ENCODE assay signal across 23 cellular contexts in the genomic region with DNA sequence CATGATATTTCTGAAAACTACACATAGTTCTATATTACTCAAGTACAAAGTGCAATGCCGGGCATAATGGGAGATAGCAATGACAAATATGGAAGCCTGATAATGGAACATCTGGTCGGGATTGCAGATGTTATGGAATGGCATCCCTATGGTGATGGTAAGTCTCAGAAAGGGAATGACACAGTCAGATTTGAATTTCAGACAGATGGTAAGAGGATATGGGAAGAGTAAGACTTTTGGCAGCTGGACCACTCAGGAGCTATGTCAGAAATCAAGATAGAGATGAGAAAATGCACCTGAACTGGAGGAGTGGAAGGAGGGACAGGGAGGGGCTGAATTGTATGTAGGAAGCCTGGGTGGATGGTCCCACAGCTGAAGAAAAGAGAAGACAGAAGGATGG.
"Had no signal": no experiment of that assay in that cellular context is flagged by ENCODE, and none has a peak within 500 bp of the region (broad histone marks: within the 10 kb centered on the region; RNA-seq: fewer than 3 reads in every experiment).

No MANE protein-coding gene starts in this region.

- H3K4me3 ChIP-seq: colonic mucosa, coronary artery, dorsolateral prefrontal cortex, esophagus squamous epithelium, gastrocnemius medialis, gastroesophageal sphincter, heart left ventricle, heart right ventricle had no signal

- DNase-seq: colonic mucosa; cortex of kidney; dermis blood vessel endothelial cell; dorsolateral prefrontal cortex; effector CD4-positive, alpha-beta T cell; effector CD8-positive, alpha-beta T cell; effector memory CD4-positive, alpha-beta T cell; effector memory CD8-positive, alpha-beta T cell; endodermal cell; erythroblast; esophagus squamous epithelium; foreskin fibroblast; foreskin keratinocyte; foreskin melanocyte; gastrocnemius medialis; glutamatergic neuron; head of caudate nucleus; heart left ventricle; heart right ventricle had no signal

- H3K4me3 Mint-ChIP-seq: dendritic cell treated with granulocyte-macrophage colony-stimulating factor and Interleukin-4, amounts not matched to agents 40 ng/mL and 50 ng/mL, for 4 days; effector memory CD8-positive, alpha-beta T cell; endodermal cell had no signal

- H3K36me3 ChIP-seq: colonic mucosa, esophagus squamous epithelium, gastrocnemius medialis, gastroesophageal sphincter, heart left ventricle, heart right ventricle had no signal

- H3K9me3 ChIP-seq: colonic mucosa, esophagus squamous epithelium, gastrocnemius medialis, gastroesophageal sphincter, heart left ventricle, heart right ventricle had no signal

- H3K4me1 ChIP-seq: colonic mucosa, foreskin keratinocyte had no signal

- H3K27ac Mint-ChIP-seq: dendritic cell treated with granulocyte-macrophage colony-stimulating factor and Interleukin-4, amounts not matched to agents 40 ng/mL and 50 ng/mL, for 4 days; effector memory CD8-positive, alpha-beta T cell; endodermal cell had no signal

- H3K9me3 Mint-ChIP-seq: dendritic cell treated with granulocyte-macrophage colony-stimulating factor and Interleukin-4, amounts not matched to agents 40 ng/mL and 50 ng/mL, for 4 days; effector memory CD8-positive, alpha-beta T cell; endodermal cell had no signal

- H3K27me3 ChIP-seq: colonic mucosa, dorsolateral prefrontal cortex, esophagus squamous epithelium, foreskin keratinocyte, gastrocnemius medialis, gastroesophageal sphincter, heart left ventricle, heart right ventricle had no signal

- H3K27ac ChIP-seq: colonic mucosa, coronary artery, dorsolateral prefrontal cortex, epithelial cell of prostate, esophagus squamous epithelium, foreskin keratinocyte, gastrocnemius medialis, gastroesophageal sphincter, heart left ventricle, heart right ventricle had no signal

- H3K27me3 Mint-ChIP-seq: dendritic cell treated with granulocyte-macrophage colony-stimulating factor and Interleukin-4, amounts not matched to agents 40 ng/mL and 50 ng/mL, for 4 days had no signal
